1 cellular context compared by ENCODE assay signal in the genomic region with DNA sequence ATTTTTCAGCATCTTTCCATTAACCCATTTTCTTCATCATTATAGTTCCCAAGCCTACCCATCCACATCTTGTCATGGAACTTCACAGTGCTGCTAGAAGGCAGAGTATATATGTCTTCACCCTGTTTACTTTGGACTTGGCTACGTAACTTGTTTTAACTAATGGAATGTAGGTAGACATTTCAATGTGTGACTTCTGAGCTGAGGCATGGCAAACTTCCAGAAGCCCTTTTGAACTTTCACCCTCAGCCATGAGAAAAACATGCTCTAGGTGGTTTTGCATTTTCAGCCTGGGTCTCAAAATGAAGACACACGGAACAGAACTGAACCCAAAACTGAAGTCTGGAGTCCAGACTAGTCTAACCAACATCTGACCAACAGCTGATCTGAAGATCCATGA.
TF ChIP-seq lines count a peak whose summit lies in the region.

No MANE protein-coding gene starts in this region.

TF ChIP-seq in HepG2, 621 proteins besides CTCF, POLR2A, EP300 and RAD21 (continued from another document and continues in another):
- TF ChIP-seq, protein P1, sequence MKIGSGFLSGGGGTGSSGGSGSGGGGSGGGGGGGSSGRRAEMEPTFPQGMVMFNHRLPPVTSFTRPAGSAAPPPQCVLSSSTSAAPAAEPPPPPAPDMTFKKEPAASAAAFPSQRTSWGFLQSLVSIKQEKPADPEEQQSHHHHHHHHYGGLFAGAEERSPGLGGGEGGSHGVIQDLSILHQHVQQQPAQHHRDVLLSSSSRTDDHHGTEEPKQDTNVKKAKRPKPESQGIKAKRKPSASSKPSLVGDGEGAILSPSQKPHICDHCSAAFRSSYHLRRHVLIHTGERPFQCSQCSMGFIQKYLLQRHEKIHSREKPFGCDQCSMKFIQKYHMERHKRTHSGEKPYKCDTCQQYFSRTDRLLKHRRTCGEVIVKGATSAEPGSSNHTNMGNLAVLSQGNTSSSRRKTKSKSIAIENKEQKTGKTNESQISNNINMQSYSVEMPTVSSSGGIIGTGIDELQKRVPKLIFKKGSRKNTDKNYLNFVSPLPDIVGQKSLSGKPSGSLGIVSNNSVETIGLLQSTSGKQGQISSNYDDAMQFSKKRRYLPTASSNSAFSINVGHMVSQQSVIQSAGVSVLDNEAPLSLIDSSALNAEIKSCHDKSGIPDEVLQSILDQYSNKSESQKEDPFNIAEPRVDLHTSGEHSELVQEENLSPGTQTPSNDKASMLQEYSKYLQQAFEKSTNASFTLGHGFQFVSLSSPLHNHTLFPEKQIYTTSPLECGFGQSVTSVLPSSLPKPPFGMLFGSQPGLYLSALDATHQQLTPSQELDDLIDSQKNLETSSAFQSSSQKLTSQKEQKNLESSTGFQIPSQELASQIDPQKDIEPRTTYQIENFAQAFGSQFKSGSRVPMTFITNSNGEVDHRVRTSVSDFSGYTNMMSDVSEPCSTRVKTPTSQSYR (CRISPR knock-in tag; IDR thresholded peaks at IDR 0.05; ENCODE audit: borderline replicate concordance) = no peak
- TF ChIP-seq, protein P2, sequence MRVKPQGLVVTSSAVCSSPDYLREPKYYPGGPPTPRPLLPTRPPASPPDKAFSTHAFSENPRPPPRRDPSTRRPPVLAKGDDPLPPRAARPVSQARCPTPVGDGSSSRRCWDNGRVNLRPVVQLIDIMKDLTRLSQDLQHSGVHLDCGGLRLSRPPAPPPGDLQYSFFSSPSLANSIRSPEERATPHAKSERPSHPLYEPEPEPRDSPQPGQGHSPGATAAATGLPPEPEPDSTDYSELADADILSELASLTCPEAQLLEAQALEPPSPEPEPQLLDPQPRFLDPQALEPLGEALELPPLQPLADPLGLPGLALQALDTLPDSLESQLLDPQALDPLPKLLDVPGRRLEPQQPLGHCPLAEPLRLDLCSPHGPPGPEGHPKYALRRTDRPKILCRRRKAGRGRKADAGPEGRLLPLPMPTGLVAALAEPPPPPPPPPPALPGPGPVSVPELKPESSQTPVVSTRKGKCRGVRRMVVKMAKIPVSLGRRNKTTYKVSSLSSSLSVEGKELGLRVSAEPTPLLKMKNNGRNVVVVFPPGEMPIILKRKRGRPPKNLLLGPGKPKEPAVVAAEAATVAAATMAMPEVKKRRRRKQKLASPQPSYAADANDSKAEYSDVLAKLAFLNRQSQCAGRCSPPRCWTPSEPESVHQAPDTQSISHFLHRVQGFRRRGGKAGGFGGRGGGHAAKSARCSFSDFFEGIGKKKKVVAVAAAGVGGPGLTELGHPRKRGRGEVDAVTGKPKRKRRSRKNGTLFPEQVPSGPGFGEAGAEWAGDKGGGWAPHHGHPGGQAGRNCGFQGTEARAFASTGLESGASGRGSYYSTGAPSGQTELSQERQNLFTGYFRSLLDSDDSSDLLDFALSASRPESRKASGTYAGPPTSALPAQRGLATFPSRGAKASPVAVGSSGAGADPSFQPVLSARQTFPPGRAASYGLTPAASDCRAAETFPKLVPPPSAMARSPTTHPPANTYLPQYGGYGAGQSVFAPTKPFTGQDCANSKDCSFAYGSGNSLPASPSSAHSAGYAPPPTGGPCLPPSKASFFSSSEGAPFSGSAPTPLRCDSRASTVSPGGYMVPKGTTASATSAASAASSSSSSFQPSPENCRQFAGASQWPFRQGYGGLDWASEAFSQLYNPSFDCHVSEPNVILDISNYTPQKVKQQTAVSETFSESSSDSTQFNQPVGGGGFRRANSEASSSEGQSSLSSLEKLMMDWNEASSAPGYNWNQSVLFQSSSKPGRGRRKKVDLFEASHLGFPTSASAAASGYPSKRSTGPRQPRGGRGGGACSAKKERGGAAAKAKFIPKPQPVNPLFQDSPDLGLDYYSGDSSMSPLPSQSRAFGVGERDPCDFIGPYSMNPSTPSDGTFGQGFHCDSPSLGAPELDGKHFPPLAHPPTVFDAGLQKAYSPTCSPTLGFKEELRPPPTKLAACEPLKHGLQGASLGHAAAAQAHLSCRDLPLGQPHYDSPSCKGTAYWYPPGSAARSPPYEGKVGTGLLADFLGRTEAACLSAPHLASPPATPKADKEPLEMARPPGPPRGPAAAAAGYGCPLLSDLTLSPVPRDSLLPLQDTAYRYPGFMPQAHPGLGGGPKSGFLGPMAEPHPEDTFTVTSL (CRISPR knock-in tag; IDR thresholded peaks at IDR 0.05; ENCODE audit: borderline replicate concordance) = peak; percentile 42; the same call in 1 of the 2 replicates
- TF ChIP-seq ZNF746 (CRISPR knock-in tag; IDR thresholded peaks at IDR 0.05) (no peak), ERF (CRISPR knock-in tag; IDR thresholded peaks at IDR 0.05) (0 out of 2 replicates have a peak, but pooled peaks have one; percentile 39), ZNF652 (CRISPR knock-in tag; IDR thresholded peaks at IDR 0.05; ENCODE audit: borderline replicate concordance, low read depth) (no peak), THAP11 (CRISPR knock-in tag; IDR thresholded peaks at IDR 0.05) (peak; percentile 63), EHMT2 (IDR thresholded peaks at IDR 0.05; ENCODE audit: borderline replicate concordance, low read depth, low read length) (no peak), ZNF33B (CRISPR knock-in tag; IDR thresholded peaks at IDR 0.05) (no peak), NKX3-1 (CRISPR knock-in tag; IDR thresholded peaks at IDR 0.05) (no peak), ARID2 (CRISPR knock-in tag; IDR thresholded peaks at IDR 0.05; ENCODE audit: borderline replicate concordance) (no peak), ZNF205 (CRISPR knock-in tag; IDR thresholded peaks at IDR 0.05) (0 out of 2 replicates have a peak, but pooled peaks have one; percentile 22), HOXA5 (CRISPR knock-in tag; IDR thresholded peaks at IDR 0.05) (no peak), ZNF547 (CRISPR knock-in tag; IDR thresholded peaks at IDR 0.05) (no peak), ZNF260 (CRISPR knock-in tag; IDR thresholded peaks at IDR 0.05; ENCODE audit: borderline replicate concordance, low read depth) (no peak), HOXA3 (CRISPR knock-in tag; IDR thresholded peaks at IDR 0.05) (peak; percentile 13; the same call in 1 of the 2 replicates), ZNF709 (CRISPR knock-in tag; IDR thresholded peaks at IDR 0.05) (no peak), EZH2 (conservative IDR thresholded peaks at IDR 0.05; ENCODE audit: low read depth, low read length) (no peak), MED13 (CRISPR knock-in tag; IDR thresholded peaks at IDR 0.05) (no peak), ZFX (CRISPR knock-in tag; IDR thresholded peaks at IDR 0.05; ENCODE audit: low read depth) (no peak), PPARG (CRISPR knock-in tag; conservative IDR thresholded peaks at IDR 0.05) (peak; percentile 64), ZC3H13 (CRISPR knock-in tag; IDR thresholded peaks at IDR 0.05) (no peak), CREM (IDR thresholded peaks at IDR 0.05) (peak; percentile 48), CREM (CRISPR knock-in tag; IDR thresholded peaks at IDR 0.05) (no peak), SRF (IDR thresholded peaks at IDR 0.05; ENCODE audit: low read depth, low read length) (no peak), HDAC2 (CRISPR knock-in tag; IDR thresholded peaks at IDR 0.05) (0 out of 2 replicates have a peak, but pooled peaks have one; percentile 16), NFIB (CRISPR knock-in tag; IDR thresholded peaks at IDR 0.05; ENCODE audit: borderline replicate concordance) (no peak)
- TF ChIP-seq, protein P3, sequence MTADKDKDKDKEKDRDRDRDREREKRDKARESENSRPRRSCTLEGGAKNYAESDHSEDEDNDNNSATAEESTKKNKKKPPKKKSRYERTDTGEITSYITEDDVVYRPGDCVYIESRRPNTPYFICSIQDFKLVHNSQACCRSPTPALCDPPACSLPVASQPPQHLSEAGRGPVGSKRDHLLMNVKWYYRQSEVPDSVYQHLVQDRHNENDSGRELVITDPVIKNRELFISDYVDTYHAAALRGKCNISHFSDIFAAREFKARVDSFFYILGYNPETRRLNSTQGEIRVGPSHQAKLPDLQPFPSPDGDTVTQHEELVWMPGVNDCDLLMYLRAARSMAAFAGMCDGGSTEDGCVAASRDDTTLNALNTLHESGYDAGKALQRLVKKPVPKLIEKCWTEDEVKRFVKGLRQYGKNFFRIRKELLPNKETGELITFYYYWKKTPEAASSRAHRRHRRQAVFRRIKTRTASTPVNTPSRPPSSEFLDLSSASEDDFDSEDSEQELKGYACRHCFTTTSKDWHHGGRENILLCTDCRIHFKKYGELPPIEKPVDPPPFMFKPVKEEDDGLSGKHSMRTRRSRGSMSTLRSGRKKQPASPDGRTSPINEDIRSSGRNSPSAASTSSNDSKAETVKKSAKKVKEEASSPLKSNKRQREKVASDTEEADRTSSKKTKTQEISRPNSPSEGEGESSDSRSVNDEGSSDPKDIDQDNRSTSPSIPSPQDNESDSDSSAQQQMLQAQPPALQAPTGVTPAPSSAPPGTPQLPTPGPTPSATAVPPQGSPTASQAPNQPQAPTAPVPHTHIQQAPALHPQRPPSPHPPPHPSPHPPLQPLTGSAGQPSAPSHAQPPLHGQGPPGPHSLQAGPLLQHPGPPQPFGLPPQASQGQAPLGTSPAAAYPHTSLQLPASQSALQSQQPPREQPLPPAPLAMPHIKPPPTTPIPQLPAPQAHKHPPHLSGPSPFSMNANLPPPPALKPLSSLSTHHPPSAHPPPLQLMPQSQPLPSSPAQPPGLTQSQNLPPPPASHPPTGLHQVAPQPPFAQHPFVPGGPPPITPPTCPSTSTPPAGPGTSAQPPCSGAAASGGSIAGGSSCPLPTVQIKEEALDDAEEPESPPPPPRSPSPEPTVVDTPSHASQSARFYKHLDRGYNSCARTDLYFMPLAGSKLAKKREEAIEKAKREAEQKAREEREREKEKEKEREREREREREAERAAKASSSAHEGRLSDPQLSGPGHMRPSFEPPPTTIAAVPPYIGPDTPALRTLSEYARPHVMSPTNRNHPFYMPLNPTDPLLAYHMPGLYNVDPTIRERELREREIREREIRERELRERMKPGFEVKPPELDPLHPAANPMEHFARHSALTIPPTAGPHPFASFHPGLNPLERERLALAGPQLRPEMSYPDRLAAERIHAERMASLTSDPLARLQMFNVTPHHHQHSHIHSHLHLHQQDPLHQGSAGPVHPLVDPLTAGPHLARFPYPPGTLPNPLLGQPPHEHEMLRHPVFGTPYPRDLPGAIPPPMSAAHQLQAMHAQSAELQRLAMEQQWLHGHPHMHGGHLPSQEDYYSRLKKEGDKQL (CRISPR knock-in tag; IDR thresholded peaks at IDR 0.05; ENCODE audit: low read depth) = no peak
- TF ChIP-seq, protein P4, sequence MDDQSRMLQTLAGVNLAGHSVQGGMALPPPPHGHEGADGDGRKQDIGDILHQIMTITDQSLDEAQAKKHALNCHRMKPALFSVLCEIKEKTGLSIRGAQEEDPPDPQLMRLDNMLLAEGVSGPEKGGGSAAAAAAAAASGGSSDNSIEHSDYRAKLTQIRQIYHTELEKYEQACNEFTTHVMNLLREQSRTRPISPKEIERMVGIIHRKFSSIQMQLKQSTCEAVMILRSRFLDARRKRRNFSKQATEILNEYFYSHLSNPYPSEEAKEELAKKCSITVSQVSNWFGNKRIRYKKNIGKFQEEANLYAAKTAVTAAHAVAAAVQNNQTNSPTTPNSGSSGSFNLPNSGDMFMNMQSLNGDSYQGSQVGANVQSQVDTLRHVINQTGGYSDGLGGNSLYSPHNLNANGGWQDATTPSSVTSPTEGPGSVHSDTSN (CRISPR knock-in tag; IDR thresholded peaks at IDR 0.05; ENCODE audit: borderline replicate concordance) = no peak
- TF ChIP-seq, protein P5, sequence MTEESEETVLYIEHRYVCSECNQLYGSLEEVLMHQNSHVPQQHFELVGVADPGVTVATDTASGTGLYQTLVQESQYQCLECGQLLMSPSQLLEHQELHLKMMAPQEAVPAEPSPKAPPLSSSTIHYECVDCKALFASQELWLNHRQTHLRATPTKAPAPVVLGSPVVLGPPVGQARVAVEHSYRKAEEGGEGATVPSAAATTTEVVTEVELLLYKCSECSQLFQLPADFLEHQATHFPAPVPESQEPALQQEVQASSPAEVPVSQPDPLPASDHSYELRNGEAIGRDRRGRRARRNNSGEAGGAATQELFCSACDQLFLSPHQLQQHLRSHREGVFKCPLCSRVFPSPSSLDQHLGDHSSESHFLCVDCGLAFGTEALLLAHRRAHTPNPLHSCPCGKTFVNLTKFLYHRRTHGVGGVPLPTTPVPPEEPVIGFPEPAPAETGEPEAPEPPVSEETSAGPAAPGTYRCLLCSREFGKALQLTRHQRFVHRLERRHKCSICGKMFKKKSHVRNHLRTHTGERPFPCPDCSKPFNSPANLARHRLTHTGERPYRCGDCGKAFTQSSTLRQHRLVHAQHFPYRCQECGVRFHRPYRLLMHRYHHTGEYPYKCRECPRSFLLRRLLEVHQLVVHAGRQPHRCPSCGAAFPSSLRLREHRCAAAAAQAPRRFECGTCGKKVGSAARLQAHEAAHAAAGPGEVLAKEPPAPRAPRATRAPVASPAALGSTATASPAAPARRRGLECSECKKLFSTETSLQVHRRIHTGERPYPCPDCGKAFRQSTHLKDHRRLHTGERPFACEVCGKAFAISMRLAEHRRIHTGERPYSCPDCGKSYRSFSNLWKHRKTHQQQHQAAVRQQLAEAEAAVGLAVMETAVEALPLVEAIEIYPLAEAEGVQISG (CRISPR knock-in tag; IDR thresholded peaks at IDR 0.05) = no peak
- TF ChIP-seq, protein P6, sequence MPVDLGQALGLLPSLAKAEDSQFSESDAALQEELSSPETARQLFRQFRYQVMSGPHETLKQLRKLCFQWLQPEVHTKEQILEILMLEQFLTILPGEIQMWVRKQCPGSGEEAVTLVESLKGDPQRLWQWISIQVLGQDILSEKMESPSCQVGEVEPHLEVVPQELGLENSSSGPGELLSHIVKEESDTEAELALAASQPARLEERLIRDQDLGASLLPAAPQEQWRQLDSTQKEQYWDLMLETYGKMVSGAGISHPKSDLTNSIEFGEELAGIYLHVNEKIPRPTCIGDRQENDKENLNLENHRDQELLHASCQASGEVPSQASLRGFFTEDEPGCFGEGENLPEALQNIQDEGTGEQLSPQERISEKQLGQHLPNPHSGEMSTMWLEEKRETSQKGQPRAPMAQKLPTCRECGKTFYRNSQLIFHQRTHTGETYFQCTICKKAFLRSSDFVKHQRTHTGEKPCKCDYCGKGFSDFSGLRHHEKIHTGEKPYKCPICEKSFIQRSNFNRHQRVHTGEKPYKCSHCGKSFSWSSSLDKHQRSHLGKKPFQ (CRISPR knock-in tag; IDR thresholded peaks at IDR 0.05; ENCODE audit: insufficient replicate concordance) = no peak
- TF ChIP-seq, protein P7, sequence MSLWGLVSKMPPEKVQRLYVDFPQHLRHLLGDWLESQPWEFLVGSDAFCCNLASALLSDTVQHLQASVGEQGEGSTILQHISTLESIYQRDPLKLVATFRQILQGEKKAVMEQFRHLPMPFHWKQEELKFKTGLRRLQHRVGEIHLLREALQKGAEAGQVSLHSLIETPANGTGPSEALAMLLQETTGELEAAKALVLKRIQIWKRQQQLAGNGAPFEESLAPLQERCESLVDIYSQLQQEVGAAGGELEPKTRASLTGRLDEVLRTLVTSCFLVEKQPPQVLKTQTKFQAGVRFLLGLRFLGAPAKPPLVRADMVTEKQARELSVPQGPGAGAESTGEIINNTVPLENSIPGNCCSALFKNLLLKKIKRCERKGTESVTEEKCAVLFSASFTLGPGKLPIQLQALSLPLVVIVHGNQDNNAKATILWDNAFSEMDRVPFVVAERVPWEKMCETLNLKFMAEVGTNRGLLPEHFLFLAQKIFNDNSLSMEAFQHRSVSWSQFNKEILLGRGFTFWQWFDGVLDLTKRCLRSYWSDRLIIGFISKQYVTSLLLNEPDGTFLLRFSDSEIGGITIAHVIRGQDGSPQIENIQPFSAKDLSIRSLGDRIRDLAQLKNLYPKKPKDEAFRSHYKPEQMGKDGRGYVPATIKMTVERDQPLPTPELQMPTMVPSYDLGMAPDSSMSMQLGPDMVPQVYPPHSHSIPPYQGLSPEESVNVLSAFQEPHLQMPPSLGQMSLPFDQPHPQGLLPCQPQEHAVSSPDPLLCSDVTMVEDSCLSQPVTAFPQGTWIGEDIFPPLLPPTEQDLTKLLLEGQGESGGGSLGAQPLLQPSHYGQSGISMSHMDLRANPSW (CRISPR knock-in tag; IDR thresholded peaks at IDR 0.05; ENCODE audit: borderline replicate concordance) = no peak
